Comparison of ENCODE assay signal across 8 cellular contexts in genomic region chr17:63698886-63699637, GRCh38. TPM values are rescaled to one million over a fixed set of nuclear protein-coding genes. Genes with fewer than 3 reads are reported as not detected.
A peak's percentile ranks its signal among the peaks of the same experiment; 100 is the strongest.
DNase-seq lines count a peak whose midpoint lies in the region; ATAC-seq and TF ChIP-seq lines count a peak whose summit lies in the region.

No MANE protein-coding gene starts in this region.

- DNase-seq in DND-41 (peak; percentile 94), NOMO-1 treated with DMSO at 0.1 percent for 48 hours (lab: John Stamatoyannopoulos, UW; ENCODE audit: unreplicated experiment) (peak; percentile 56), fibroblast of lung (ENCODE audit: low read depth in 2 of 2) (peak; percentile 27 to 47), neuronal stem cell (ENCODE audit: low spot score) (no peak), COR-L47 (lab: John Stamatoyannopoulos, UW) (no peak)
- peak; percentile 88 for DNase-seq in activated CD8-positive, alpha-beta memory T cell treated with anti-CD3 and anti-CD28 coated beads, Interleukin-2, amount 50 U/mL, for 48 hours

- H2BK15ac ChIP-seq in neuronal stem cell (ENCODE audit: low read length), result peak overlapping the region; percentile 30

- no peak overlapping the region for H2BK120ac ChIP-seq in neuronal stem cell (ENCODE audit: low read depth, low read length)

- H3K4ac ChIP-seq in neuronal stem cell (ENCODE audit: low read length), result no peak overlapping the region

- H2BK5ac ChIP-seq in neuronal stem cell (ENCODE audit: low read length), result no peak overlapping the region

- H3K23ac ChIP-seq in neuronal stem cell (ENCODE audit: low read depth, low read length, poor library complexity), result no peak overlapping the region

- peaks cover 12% of the 10 kb centered on the region for H3K79me2 ChIP-seq in DND-41 (ENCODE audit: insufficient read depth, low read length)
- no peaks in the 10 kb centered on the region for H3K79me2 ChIP-seq in fibroblast of lung (ENCODE audit: control insufficient read depth, insufficient read depth, low read length)

- peaks cover 46% of the 10 kb centered on the region for H4K20me1 ChIP-seq in DND-41 (ENCODE audit: insufficient read depth, low read length)
- H4K20me1 ChIP-seq in fibroblast of lung (ENCODE audit: control insufficient read depth, extremely low read depth, insufficient read depth, low read length), result no peaks in the 10 kb centered on the region

- no peak overlapping the region for H4K8ac ChIP-seq in neuronal stem cell (ENCODE audit: low read depth, low read length)

- H3K27ac ChIP-seq in DND-41 (ENCODE audit: low read length) (peak overlapping the region; percentile 74), fibroblast of lung (ENCODE audit: insufficient read depth, low read length) (no peak overlapping the region), neuronal stem cell (replicated peaks; ENCODE audit: low read length) (no peak overlapping the region), thymus (ENCODE audit: low read depth) (peak overlapping the region; percentile 98)

- peaks cover 35% of the 10 kb centered on the region for H3K4me1 ChIP-seq in DND-41 (ENCODE audit: insufficient read depth, low read length)
- H3K4me1 ChIP-seq in fibroblast of lung (ENCODE audit: control insufficient read depth, extremely low read depth, insufficient read depth, low read length), result no peaks in the 10 kb centered on the region
- peaks cover 2 to 19% of the 10 kb centered on the region in 2 donors for H3K4me1 ChIP-seq in neuronal stem cell (ENCODE audit: control insufficient read depth in 2 of 2, insufficient read depth in 1 of 2, low read depth in 1 of 2, low read length in 2 of 2)
- peaks cover 30% of the 10 kb centered on the region for H3K4me1 ChIP-seq in thymus (ENCODE audit: control insufficient read depth, insufficient read depth, low read length)

- H2AFZ ChIP-seq in DND-41 (ENCODE audit: low read depth, low read length) (peak overlapping the region; percentile 65), fibroblast of lung (ENCODE audit: low read length) (no peak overlapping the region), neuronal stem cell (ENCODE audit: low read length) (peak overlapping the region; percentile 92)

- H3K9me3 ChIP-seq in DND-41 (ENCODE audit: insufficient read depth, low read length, severe bottlenecking) (no peaks in the 10 kb centered on the region), fibroblast of lung (ENCODE audit: control insufficient read depth, insufficient read depth, low read depth, low read length) (no peaks in the 10 kb centered on the region), neuronal stem cell (replicated peaks in 1 of 2; ENCODE audit: control insufficient read depth in 2 of 2, insufficient read depth in 1 of 2, low read depth in 1 of 2, low read length in 2 of 2) (no peaks in the 10 kb centered on the region), thymus (ENCODE audit: control insufficient read depth) (no peaks in the 10 kb centered on the region)

- peak overlapping the region; percentile 89 for H2AK5ac ChIP-seq in neuronal stem cell (ENCODE audit: low read depth, low read length)

- no CpG with 5 or more reads among the region's 45 CpGs for WGBS in neuronal stem cell (ENCODE audit: extremely low coverage in 2 of 2, insufficient read length in 2 of 2, insufficient replicate concordance in 1 of 2), 2 donors
- WGBS in thymus, result 2% methylated on average over 45 of the region's 45 CpGs

- H3K79me1 ChIP-seq in neuronal stem cell (ENCODE audit: low read depth, low read length), result peaks cover 5% of the 10 kb centered on the region

- H3K27me3 ChIP-seq in DND-41 (ENCODE audit: insufficient read depth, low read length, poor library complexity) (no peaks in the 10 kb centered on the region), fibroblast of lung (ENCODE audit: control insufficient read depth, insufficient read depth, low read length) (no peaks in the 10 kb centered on the region), neuronal stem cell (ENCODE audit: control insufficient read depth in 3 of 3, insufficient read depth in 3 of 3, low read depth in 1 of 3, low read length in 3 of 3) (peaks cover 0 to 7% (median 0%) of the 10 kb centered on the region in 3 experiments), thymus (ENCODE audit: control insufficient read depth, insufficient read depth) (no peaks in the 10 kb centered on the region)

- H3K36me3 ChIP-seq in DND-41 (ENCODE audit: insufficient read depth, low read length), result peaks cover 58% of the 10 kb centered on the region
- H3K36me3 ChIP-seq in fibroblast of lung (ENCODE audit: control insufficient read depth, insufficient read depth, low read length), result peaks cover 3% of the 10 kb centered on the region
- H3K36me3 ChIP-seq in neuronal stem cell (replicated peaks in 1 of 2; ENCODE audit: control insufficient read depth in 2 of 2, insufficient read depth in 2 of 2, low read length in 2 of 2), result peaks cover 18 to 66% of the 10 kb centered on the region in 2 donors
- H3K36me3 ChIP-seq in thymus (ENCODE audit: control insufficient read depth, insufficient read depth), result peaks cover 42% of the 10 kb centered on the region

- TF ChIP-seq CTCF in DND-41 (IDR thresholded peaks at IDR 0.05; ENCODE audit: borderline replicate concordance, extremely low read depth, low read length, poor library complexity, severe bottlenecking) (no peak), fibroblast of lung (conservative IDR thresholded peaks at IDR 0.05 in 1 of 2, IDR thresholded peaks at IDR 0.05 in 1 of 2; ENCODE audit: low read depth in 1 of 2, low read length in 2 of 2) (no peak)

- no peak overlapping the region for H2BK12ac ChIP-seq in neuronal stem cell (ENCODE audit: low read length)

- peak overlapping the region; percentile 87 for H3K18ac ChIP-seq in neuronal stem cell (ENCODE audit: low read length)

- H3K9ac ChIP-seq in DND-41 (ENCODE audit: low read depth, low read length), result peak overlapping the region; percentile 90
- no peak overlapping the region for H3K9ac ChIP-seq in fibroblast of lung (ENCODE audit: insufficient read depth, low read length)
- peak overlapping the region; percentile 75 for H3K9ac ChIP-seq in neuronal stem cell (ENCODE audit: low read depth, low read length, poor library complexity)

- no peak overlapping the region for H4K91ac ChIP-seq in neuronal stem cell (ENCODE audit: low read depth, low read length, poor library complexity)

- peak overlapping the region; percentile 65 for H3K14ac ChIP-seq in neuronal stem cell (ENCODE audit: low read length)

- peak overlapping the region; percentile 97 for H3K4me2 ChIP-seq in DND-41 (ENCODE audit: insufficient read depth, low read length)
- H3K4me2 ChIP-seq in fibroblast of lung (ENCODE audit: extremely low read depth, insufficient read depth, low read length), result peak overlapping the region; percentile 13
- H3K4me2 ChIP-seq in neuronal stem cell (ENCODE audit: insufficient read depth, low read length, poor library complexity, severe bottlenecking), result peak overlapping the region; percentile 79

- H3K4me3 ChIP-seq in DND-41 (ENCODE audit: low read depth in 1 of 2, low read length in 2 of 2), result peak overlapping the region; percentile 58 to 63; a peak in 3 of 4 replicates
- peak overlapping the region in 2 of 4 experiments; percentile 27 to 47 for H3K4me3 ChIP-seq in fibroblast of lung (replicated peaks in 1 of 4; ENCODE audit: control extremely low read depth in 1 of 4, insufficient read depth in 1 of 4, low read depth in 3 of 4, low read length in 4 of 4)
- H3K4me3 ChIP-seq in neuronal stem cell (ENCODE audit: low read length in 2 of 2), result peak overlapping the region; percentile 59 to 84
- H3K4me3 ChIP-seq in thymus (ENCODE audit: low read length), result peak overlapping the region; percentile 97

- ATAC-seq in DND-41 (ENCODE audit: insufficient read depth, low read depth) (peak; percentile 74), GM21723 (IDR thresholded peaks at IDR 0.05; ENCODE audit: unreplicated experiment) (peak; percentile 24)

RNA-seq across cellular contexts. Expression of gene LIMD2, which starts 0.9 kb away (rescaled TPM):
- total RNA-seq in fibroblast of lung, result 3.1 and 3.3 TPM in 2 replicates
- polyA plus RNA-seq in fibroblast of lung (2.9 TPM in 2 replicates), thymus (309 TPM)
- polyA plus RNA-seq in fibroblast of lung (2012), result 4.9 and 6.4 TPM in 2 replicates
- polyA minus RNA-seq in fibroblast of lung (ENCODE audit: low replicate concordance), result 1.2 and 2.3 TPM in 2 replicates
- polyA plus RNA-seq in neuronal stem cell (2013, experiment 1 of 2), result 40.9 TPM
- 39.3 TPM for polyA plus RNA-seq in neuronal stem cell (2013, experiment 2 of 2)

RNA-seq across cellular contexts. Expression of gene STRADA, which starts 42.5 kb away (rescaled TPM):
- total RNA-seq in fibroblast of lung, result 14.6 and 22.8 TPM in 2 replicates
- 22.8 and 29.2 TPM in 2 replicates for polyA plus RNA-seq in fibroblast of lung
- 17.3 and 23.4 TPM in 2 replicates for polyA plus RNA-seq in fibroblast of lung (2012)
- 54.0 and 54.5 TPM in 2 replicates for polyA minus RNA-seq in fibroblast of lung (ENCODE audit: low replicate concordance)
- polyA plus RNA-seq in neuronal stem cell (2013, experiment 1 of 2), result 31.4 TPM
- polyA plus RNA-seq in neuronal stem cell (2013, experiment 2 of 2), result 29.7 TPM
- polyA plus RNA-seq in thymus, result 32.2 TPM

Comparison
In these comparisons a context has a peak if more than half of its experiments do, and no peak if none do; other contexts are left out.
1. DNase-seq: peak in DND-41 (single experiment), NOMO-1 treated with DMSO at 0.1 percent for 48 hours (single experiment), activated CD8-positive, alpha-beta memory T cell treated with anti-CD3 and anti-CD28 coated beads, Interleukin-2, amount 50 U/mL, for 48 hours (single experiment) and fibroblast of lung (2 of 2); none in neuronal stem cell (single experiment) and COR-L47 (single experiment).
2. H3K27ac ChIP-seq: peak in DND-41 (single experiment) and thymus (single experiment); none in fibroblast of lung (single experiment) and neuronal stem cell (single experiment).
3. H3K4me2 ChIP-seq: peak in every context shown above with its lines; median percentile 97 in DND-41; 79 in neuronal stem cell; 13 in fibroblast of lung.
4. RNA of gene LIMD2, which starts 0.9 kb away (polyA plus RNA-seq): 309 TPM in thymus (single experiment); 2.9 to 6.4 TPM in fibroblast of lung; every median in the first group is over 10 times any median in the second.